28 cellular contexts compared by ENCODE assay signal in the genomic region with DNA sequence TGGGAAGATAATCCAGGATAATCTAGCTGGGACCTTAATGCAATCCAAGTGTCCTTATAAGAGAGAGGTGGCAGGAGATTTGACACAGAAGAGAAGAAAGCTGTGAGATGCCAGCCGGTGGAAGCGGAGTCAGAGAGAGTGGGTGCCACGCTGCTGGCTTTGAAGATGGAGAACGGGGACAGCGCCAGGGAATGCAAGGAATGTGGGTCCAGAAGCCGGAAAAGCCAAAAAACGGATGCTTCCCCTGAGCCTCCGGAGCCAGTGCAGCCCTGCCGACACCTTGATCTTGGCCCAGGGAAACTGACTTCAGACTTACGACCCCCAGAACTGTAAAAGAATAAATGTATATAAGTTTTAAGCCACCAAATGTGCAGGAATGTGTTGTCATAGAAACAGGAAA.
A peak's percentile ranks its signal among the peaks of the same experiment; 100 is the strongest.
DNase-seq lines count a peak whose midpoint lies in the region; ATAC-seq, FAIRE-seq and TF ChIP-seq lines count a peak whose summit lies in the region.
"Had no signal": no experiment of that assay in that cellular context is flagged by ENCODE, and none has a peak within 500 bp of the region (broad histone marks: within the 10 kb centered on the region; RNA-seq: fewer than 3 reads in every experiment).

No MANE protein-coding gene starts in this region.

- H3K56ac ChIP-seq in H1 (replicated peaks; ENCODE audit: insufficient read length, low read depth, low read length), result no peak overlapping the region

- H3K36me3 Mint-ChIP-seq in activated T-cell treated with anti-CD3 and anti-CD28 coated beads, Interleukin-2, amount 50 U/mL, for 24 hours (ENCODE audit: low read depth), result no peaks in the 10 kb centered on the region

- H3K9me3 ChIP-seq in H1 (ENCODE audit: insufficient read depth in 2 of 2, low read depth in 1 of 2, low read length in 1 of 2) (no peaks in the 10 kb centered on the region), osteoblast (ENCODE audit: low read depth, low read length) (no peaks in the 10 kb centered on the region)
- H3K9me3 ChIP-seq: BLaER1 treated with 17β-estradiol and CSF1 and Interleukin-3, amounts not matched to agents 10 nM and 100 nM had no signal

- H3K27ac Mint-ChIP-seq in activated T-cell treated with anti-CD3 and anti-CD28 coated beads, Interleukin-2, amount 50 U/mL, for 24 hours, result no peak overlapping the region
- H3K27ac Mint-ChIP-seq: CD4-positive, alpha-beta T cell had no signal

- no peak overlapping the region for H2BK12ac ChIP-seq in H1 (ENCODE audit: low read depth, low read length)

- H3K79me1 ChIP-seq in H1 (ENCODE audit: low read depth, low read length), result no peaks in the 10 kb centered on the region

- ATAC-seq in HG02981 (IDR thresholded peaks at IDR 0.05; ENCODE audit: unreplicated experiment), result no peak
- ATAC-seq: Panc1 had no signal

- no peak overlapping the region for H4K8ac ChIP-seq in H1 (ENCODE audit: extremely low read depth, insufficient read depth, low read length)

- H3K36me3 ChIP-seq in H1 (ENCODE audit: control insufficient read depth in 2 of 4, insufficient read depth in 4 of 4, low read length in 3 of 4) (no peaks in the 10 kb centered on the region), osteoblast (ENCODE audit: insufficient read depth, low read length) (no peaks in the 10 kb centered on the region)
- H3K36me3 ChIP-seq: BLaER1 treated with 17β-estradiol and CSF1 and Interleukin-3, amounts not matched to agents 10 nM and 100 nM had no signal

- TF ChIP-seq CTCF in H1 (IDR thresholded peaks at IDR 0.05; ENCODE audit: control extremely low read depth in 1 of 3, insufficient read depth in 1 of 3, low read depth in 1 of 3, low read length in 3 of 3) (no peak), osteoblast (IDR thresholded peaks at IDR 0.05; ENCODE audit: extremely low read depth, low read depth, low read length) (no peak)

- H3K4me1 Mint-ChIP-seq in activated T-cell treated with anti-CD3 and anti-CD28 coated beads, Interleukin-2, amount 50 U/mL, for 24 hours (ENCODE audit: low read depth), result peaks cover 13% of the 10 kb centered on the region

- H3K4me2 ChIP-seq in H1 (ENCODE audit: insufficient read depth in 1 of 2, low read depth in 2 of 2, low read length in 2 of 2) (no peak overlapping the region), osteoblast (ENCODE audit: insufficient read depth, low read length) (peak overlapping the region; percentile 33)
- H3K4me2 ChIP-seq: BLaER1 treated with 17β-estradiol and CSF1 and Interleukin-3, amounts not matched to agents 10 nM and 100 nM had no signal

- no peak for FAIRE-seq in H1 (lab: Jason Lieb, UNC)
- FAIRE-seq: A204.1 had no signal

- H2AFZ ChIP-seq in H1 (ENCODE audit: low read length), result no peak overlapping the region
- peak overlapping the region; percentile 29 for H2AFZ ChIP-seq in osteoblast (ENCODE audit: low read length)

- no peaks in the 10 kb centered on the region for H4K20me1 ChIP-seq in H1 (replicated peaks in 1 of 2; ENCODE audit: control insufficient read depth in 1 of 2, insufficient read depth in 2 of 2, low read length in 2 of 2)
- no peaks in the 10 kb centered on the region for H4K20me1 ChIP-seq in osteoblast (ENCODE audit: insufficient read depth, low read length)
- H4K20me1 ChIP-seq: BLaER1 treated with 17β-estradiol and CSF1 and Interleukin-3, amounts not matched to agents 10 nM and 100 nM had no signal

- H2BK15ac ChIP-seq in H1 (ENCODE audit: low read length), result no peak overlapping the region

- no peak for TF ChIP-seq RAD21 in H1 (IDR thresholded peaks at IDR 0.05 in 1 of 2, conservative IDR thresholded peaks at IDR 0.05 in 1 of 2; ENCODE audit: low read depth in 2 of 2, low read length in 2 of 2)

- H3K27me3 ChIP-seq in H1 (replicated peaks in 1 of 4; ENCODE audit: control insufficient read depth in 3 of 4, extremely low read depth in 1 of 4, insufficient read depth in 3 of 4, low read length in 3 of 4) (no peaks in the 10 kb centered on the region), osteoblast (ENCODE audit: insufficient read depth, low read length) (no peaks in the 10 kb centered on the region)
- H3K27me3 ChIP-seq: BLaER1 treated with 17β-estradiol and CSF1 and Interleukin-3, amounts not matched to agents 10 nM and 100 nM had no signal

- H2BK5ac ChIP-seq in H1 (ENCODE audit: low read depth, low read length), result no peak overlapping the region

- H3K4ac ChIP-seq in H1 (replicated peaks; ENCODE audit: insufficient read length, low read depth, low read length), result no peak overlapping the region

- H3K23ac ChIP-seq in H1 (ENCODE audit: insufficient read length), result no peak overlapping the region

- H3K27me3 Mint-ChIP-seq in activated T-cell treated with anti-CD3 and anti-CD28 coated beads, Interleukin-2, amount 50 U/mL, for 24 hours, result peaks cover 3% of the 10 kb centered on the region

- no peak overlapping the region for H2AK5ac ChIP-seq in H1 (ENCODE audit: low read depth, low read length)

- H2BK120ac ChIP-seq in H1 (replicated peaks; ENCODE audit: low read depth, low read length), result no peak overlapping the region

- H3K9me3 Mint-ChIP-seq in activated T-cell treated with anti-CD3 and anti-CD28 coated beads, Interleukin-2, amount 50 U/mL, for 24 hours, result no peaks in the 10 kb centered on the region
- H3K9me3 Mint-ChIP-seq: CD4-positive, alpha-beta T cell had no signal

- POLR2A ChIA-PET in H1 (lab: Charles Lee; ENCODE audit: partially characterized antibody), result no interaction called here

- DNase-seq in EH (ENCODE audit: low read depth), result peak; percentile 14
- peak; percentile 81 for DNase-seq in NCI-H82 (lab: John Stamatoyannopoulos, UW)
- DNase-seq in H1 (ENCODE audit: low read depth in 1 of 2, low spot score in 2 of 2), result no peak
- DNase-seq in osteoblast (ENCODE audit: insufficient read length, low spot score, missing footprints), result no peak
- DNase-seq in effector CD8-positive, alpha-beta T cell (lab: John Stamatoyannopoulos, UW), result no peak
- no peak for DNase-seq in GM03348 (ENCODE audit: low spot score)
- DNase-seq in activated T-cell treated with anti-CD3 and anti-CD28 coated beads, Interleukin-2, amount 50 U/mL, for 24 hours, result no peak
- DNase-seq: AML-193; CD4-positive, alpha-beta T cell; COR-L47; DMS53; EL; GF-D8; HCEC 1CT; Kasumi-1; NCI-H1092 treated with DMSO at 0.1 percent for 48 hours; NCI-H1436 treated with DMSO at 0.1 percent for 48 hours; NCI-H187 treated with DMSO at 0.1 percent for 48 hours; NCI-H2171 treated with DMSO at 0.1 percent for 48 hours; NCI-H345; NCI-H526; SHP77; T-helper 1 cell had no signal

- H3K18ac ChIP-seq in H1 (ENCODE audit: extremely low read depth, low read length), result no peak overlapping the region

- H3K4me3 ChIP-seq in H1 (ENCODE audit: extremely low read depth in 1 of 4, insufficient read depth in 2 of 4, low read depth in 3 of 4, low read length in 4 of 4), result no peak overlapping the region
- H3K4me3 ChIP-seq in osteoblast (ENCODE audit: insufficient read depth, low read length), result no peak overlapping the region
- H3K4me3 ChIP-seq: BLaER1 treated with 17β-estradiol and CSF1 and Interleukin-3, amounts not matched to agents 10 nM and 100 nM had no signal

- H3K27ac ChIP-seq in H1 (ENCODE audit: low read depth, low read length) (no peak overlapping the region), osteoblast (ENCODE audit: low read depth, low read length) (no peak overlapping the region)
- H3K27ac ChIP-seq: BLaER1 treated with 17β-estradiol and CSF1 and Interleukin-3, amounts not matched to agents 10 nM and 100 nM; RWPE1 had no signal

- H3K14ac ChIP-seq in H1 (ENCODE audit: insufficient read length), result no peak overlapping the region

- H3K79me2 ChIP-seq in H1 (ENCODE audit: control insufficient read depth in 1 of 2, insufficient read depth in 2 of 2, low read length in 2 of 2) (no peaks in the 10 kb centered on the region), osteoblast (ENCODE audit: insufficient read depth, low read length) (no peaks in the 10 kb centered on the region)

- 81% methylated on average over 10 of the region's 10 CpGs; no CpG with 5 or more reads in 1 of the 2 experiments for WGBS in H1 (ENCODE audit: extremely low coverage in 1 of 2, insufficient coverage in 1 of 2, insufficient read length in 1 of 2, insufficient replicate concordance in 2 of 2, low coverage in 1 of 2, low lambda C conversion rate in 2 of 2, missing lambda C conversion rate in 1 of 2), 2 experiments

- H4K91ac ChIP-seq in H1 (replicated peaks; ENCODE audit: insufficient read length, low read length), result no peak overlapping the region

- no peaks in the 10 kb centered on the region for H3K23me2 ChIP-seq in H1 (ENCODE audit: low read depth, low read length)

- TF ChIP-seq POLR2A in H1 (IDR thresholded peaks at IDR 0.05; ENCODE audit: control extremely low read depth in 1 of 2, low read depth in 2 of 2, low read length in 2 of 2), result no peak

- no peaks in the 10 kb centered on the region for H3K4me1 ChIP-seq in H1 (replicated peaks in 1 of 4; ENCODE audit: control insufficient read depth in 3 of 4, insufficient read depth in 4 of 4, low read length in 3 of 4)
- no peaks in the 10 kb centered on the region for H3K4me1 ChIP-seq in osteoblast (ENCODE audit: insufficient read depth, low read length)

- H3K4me3 Mint-ChIP-seq in activated T-cell treated with anti-CD3 and anti-CD28 coated beads, Interleukin-2, amount 50 U/mL, for 24 hours, result no peak overlapping the region
- H3K4me3 Mint-ChIP-seq: CD4-positive, alpha-beta T cell had no signal

- H3K9ac ChIP-seq in H1 (replicated peaks in 1 of 4; ENCODE audit: extremely low read depth in 1 of 4, low read depth in 3 of 4, low read length in 3 of 4), result no peak overlapping the region
- H3K9ac ChIP-seq: BLaER1 treated with 17β-estradiol and CSF1 and Interleukin-3, amounts not matched to agents 10 nM and 100 nM had no signal

- no peak for TF ChIP-seq EP300 in H1 (IDR thresholded peaks at IDR 0.05; ENCODE audit: borderline replicate concordance in 1 of 2, low read depth in 2 of 2, low read length in 2 of 2)

- no peak overlapping the region for H2BK20ac ChIP-seq in H1 (ENCODE audit: low read length)

- CTCF ChIA-PET in H1 (lab: Charles Lee; ENCODE audit: partially characterized antibody), result interaction anchor here (0.6 to 2.5 kb wide), 8 partner anchors 10 to 1493 kb away, joined by 3 to 12 read pairs (median 3); no protein-coding TSS in a partner anchor

- H4K5ac ChIP-seq in H1 (ENCODE audit: insufficient read length, low read depth, low read length), result no peak overlapping the region

TF ChIP-seq in H1, 55 proteins besides CTCF, POLR2A, EP300 and RAD21:
- TF ChIP-seq CHD1 (IDR thresholded peaks at IDR 0.05; ENCODE audit: low read depth, low read length) (no peak), TEAD4 (IDR thresholded peaks at IDR 0.05; ENCODE audit: low read depth, low read length) (peak; percentile 94)

Comparison
In these comparisons a context has a peak if more than half of its experiments do, and no peak if none do; other contexts are left out.
1. DNase-seq: peak in EH (single experiment) and NCI-H82 (single experiment); none in H1 (0 of 2), osteoblast (single experiment), effector CD8-positive, alpha-beta T cell (single experiment), GM03348 (single experiment) and activated T-cell treated with anti-CD3 and anti-CD28 coated beads, Interleukin-2, amount 50 U/mL, for 24 hours (single experiment).